ENCODE assay signal across 1 cellular context in the genomic region with DNA sequence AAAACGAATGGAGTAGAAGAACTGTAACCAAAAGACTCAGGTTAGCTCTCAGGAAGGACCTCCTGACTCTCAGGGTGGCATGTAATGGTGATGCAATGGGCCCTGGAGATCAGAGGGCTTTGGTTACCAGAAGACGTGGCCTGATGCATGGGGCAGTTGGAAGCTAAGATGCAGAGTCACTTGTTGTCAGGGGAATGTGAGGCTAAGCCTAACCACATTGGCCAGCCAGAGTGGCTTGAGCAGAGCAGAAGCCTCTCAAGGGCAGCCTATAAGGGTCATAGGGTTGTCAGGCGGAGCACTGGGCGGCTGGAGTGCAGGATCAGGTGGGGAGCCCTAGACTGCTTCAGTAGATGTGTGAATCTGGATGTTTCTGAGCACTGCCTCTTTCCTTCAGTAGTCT.
TF ChIP-seq lines count a peak whose summit lies in the region.

No MANE protein-coding gene starts in this region.

TF ChIP-seq in A549, 52 proteins besides CTCF, POLR2A, EP300 and RAD21:
- TF ChIP-seq KDM5A (IDR thresholded peaks at IDR 0.05) (no peak), RFX5 (IDR thresholded peaks at IDR 0.05) (peak; percentile 92)
TF ChIP-seq in A549: peak in this region for 1.
